In genomic region chr1:146472192-146472861, GRCh38 we compare ENCODE assay signal across 8 cellular contexts.
DNase-seq lines count a peak whose midpoint lies in the region; ATAC-seq and TF ChIP-seq lines count a peak whose summit lies in the region.
"Not testable (repeated sequence)": the region's sequence is repeated elsewhere in the genome, so short reads cannot be mapped to it uniquely, and the experiment has no call there.

No MANE protein-coding gene starts in this region.

- not testable (repeated sequence) for H3K9me3 Mint-ChIP-seq in natural killer cell

- intact Hi-C loops in natural killer cell (cut with micrococcal nuclease), result not testable (repeated sequence)

- not testable (repeated sequence) for H3K27me3 Mint-ChIP-seq in natural killer cell (ENCODE audit: low read depth in 2 of 2)

- not testable (repeated sequence) for TF ChIP-seq CTCF in HFF-Myc (IDR thresholded peaks at IDR 0.05; ENCODE audit: low read depth, low read length, missing control alignments); fibroblast of the aortic adventitia (IDR thresholded peaks at IDR 0.05; ENCODE audit: insufficient read depth, low read length); natural killer cell (IDR thresholded peaks at IDR 0.05)

- H3K4me3 ChIP-seq in HFF-Myc (replicated peaks; ENCODE audit: low read depth, low read length) (peak overlapping the region; percentile 31), fibroblast of the aortic adventitia (ENCODE audit: low read depth, low read length) (peak overlapping the region; percentile 56)

- not testable (repeated sequence) for H3K4me1 Mint-ChIP-seq in natural killer cell

- H3K4me3 Mint-ChIP-seq in natural killer cell, result peak overlapping the region; percentile 75

- DNase-seq in COR-L47 (lab: John Stamatoyannopoulos, UW) (peak; percentile 57), NCI-H128 (lab: John Stamatoyannopoulos, UW; ENCODE audit: unreplicated experiment) (peak; percentile 47), T follicular helper cell (ENCODE audit: low read depth) (peak; percentile 61), fibroblast of the aortic adventitia (ENCODE audit: low read depth) (peak; percentile 31), natural killer cell (peak; percentile 58)
- DNase-seq in HFF-Myc (ENCODE audit: extremely low read depth, low read depth), result not testable (repeated sequence)
- DNase-seq in activated gamma-delta T cell treated with anti-CD3 and anti-CD28 coated beads, Interleukin-2, amount 50 U/mL, for 16 hours (ENCODE audit: low read depth), result peak; percentile 49
- peak; percentile 63 to 68 for DNase-seq in stimulated activated CD8-positive, alpha-beta memory T cell treated with anti-CD3 and anti-CD28 coated beads, Interleukin-2, amount 100 ng/mL, for 48 hours (ENCODE audit: low read depth in 2 of 2)

- H3K36me3 Mint-ChIP-seq in natural killer cell, result not testable (repeated sequence)

- ATAC-seq in natural killer cell, result peak; percentile 82 to 99 (median 99)

- peak overlapping the region in 1 of 2 donors; percentile 74 for H3K27ac Mint-ChIP-seq in natural killer cell
